In the genomic region with DNA sequence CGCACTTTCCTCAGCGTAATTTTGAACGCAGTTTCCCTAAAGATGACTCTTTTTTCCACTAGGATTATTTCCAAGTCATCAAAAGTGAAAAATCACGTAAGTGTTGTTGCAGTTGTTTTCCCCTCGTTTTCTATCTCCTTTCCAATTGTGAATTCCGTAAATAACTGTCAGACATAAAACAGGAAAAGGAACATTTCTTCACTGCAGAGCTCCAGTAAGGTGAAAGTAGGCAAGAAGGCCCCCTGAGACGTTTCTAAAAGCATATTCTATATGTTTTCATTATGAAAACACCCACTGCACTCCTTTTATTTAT, we compare ENCODE assay signal across 8 cellular contexts. TPM values are rescaled to one million over a fixed set of nuclear protein-coding genes. Genes with fewer than 3 reads are reported as not detected.
DNase-seq lines count a peak whose midpoint lies in the region; ATAC-seq and TF ChIP-seq lines count a peak whose summit lies in the region.

No MANE protein-coding gene starts in this region.

- H3K36me3 ChIP-seq in heart right ventricle: no peaks in the 10 kb centered on the region
- H3K36me3 ChIP-seq in mammary epithelial cell (ENCODE audit: insufficient read depth, low read length): no peaks in the 10 kb centered on the region
- no peaks in the 10 kb centered on the region for H3K36me3 ChIP-seq in mesendoderm (ENCODE audit: control insufficient read depth, insufficient read depth, low read length)
- no peaks in the 10 kb centered on the region for H3K36me3 ChIP-seq in urinary bladder (ENCODE audit: insufficient read depth)

- H4K20me1 ChIP-seq in mammary epithelial cell (ENCODE audit: insufficient read depth, low read length): no peaks in the 10 kb centered on the region

- H3K4me1 ChIP-seq in heart right ventricle (peaks cover 0 to 54% (median 31%) of the 10 kb centered on the region in 9 donors), mammary epithelial cell (ENCODE audit: insufficient read depth, low read length) (peaks cover 25% of the 10 kb centered on the region), mesendoderm (ENCODE audit: control insufficient read depth, low read depth, low read length) (no peaks in the 10 kb centered on the region), urinary bladder (ENCODE audit: insufficient read depth) (no peaks in the 10 kb centered on the region)

- H3K18ac ChIP-seq in mesendoderm (ENCODE audit: low read length): peak overlapping the region; percentile 60

- H3K9me3 ChIP-seq in heart right ventricle: no peaks in the 10 kb centered on the region
- no peaks in the 10 kb centered on the region for H3K9me3 ChIP-seq in mammary epithelial cell (replicated peaks; ENCODE audit: insufficient read depth, low read length)

- H3K79me1 ChIP-seq in mesendoderm (ENCODE audit: low read length): no peaks in the 10 kb centered on the region

- intact Hi-C loops in heart right ventricle (cut with DNase I) (loop anchor here in 6 of 10 donors (2.0 to 5.0 kb wide), 4 partner anchors 18 to 100 kb away; a partner anchor contains a TSS), cardiac septum (cut with DNase I) (loop anchor here (2.0 to 5.0 kb wide), 3 partner anchors 18 to 80 kb away; a partner anchor contains a TSS), mammary epithelial cell (cut with micrococcal nuclease) (no loop called here)

- H4K8ac ChIP-seq in mesendoderm (ENCODE audit: low read depth, low read length): no peak overlapping the region

- CTCF ChIA-PET in mammary epithelial cell (lab: Charles Lee; ENCODE audit: low non-redundant PET): no interaction called here

- no peak overlapping the region for H2BK120ac ChIP-seq in mesendoderm (ENCODE audit: low read depth, low read length)

- peak overlapping the region; percentile 55 to 76 (median 66) for H3K4me3 ChIP-seq in heart right ventricle
- H3K4me3 ChIP-seq in mammary epithelial cell (replicated peaks in 1 of 3; ENCODE audit: insufficient read depth in 1 of 3, low read depth in 2 of 3, low read length in 3 of 3): peak overlapping the region; percentile 67 to 83 (median 67)
- H3K4me3 ChIP-seq in mesendoderm (ENCODE audit: low read length): peak overlapping the region; percentile 59
- H3K4me3 ChIP-seq in urinary bladder (ENCODE audit: low read depth, low read length): peak overlapping the region; percentile 87

- H3K56ac ChIP-seq in mesendoderm (ENCODE audit: low read length): peak overlapping the region; percentile 86

- dilution Hi-C loops in mammary epithelial cell (cut with HindIII; ENCODE audit: low sequenced_read_pairs): no loop called here

- peak overlapping the region; percentile 89 for H2AFZ ChIP-seq in mammary epithelial cell (ENCODE audit: low read depth, low read length)

- no peak overlapping the region for H2BK5ac ChIP-seq in mesendoderm (ENCODE audit: low read length)

- no peak overlapping the region for H4K5ac ChIP-seq in mesendoderm (ENCODE audit: low read length)

- no peak overlapping the region for H3K4ac ChIP-seq in mesendoderm (ENCODE audit: low read depth, low read length)

- BruUV-seq in mammary epithelial cell (replicated peaks; lab: Mats Ljungman, UMichigan): TSS peak; percentile 42

- H3K9ac ChIP-seq in mammary epithelial cell (ENCODE audit: insufficient read depth, low read length) (peak overlapping the region; percentile 90), mesendoderm (ENCODE audit: low read length) (peak overlapping the region; percentile 74)

- H3K27ac ChIP-seq in heart right ventricle: peak overlapping the region; percentile 94 to 98 (median 96)
- peak overlapping the region; percentile 94 for H3K27ac ChIP-seq in mammary epithelial cell (ENCODE audit: insufficient read depth, low read depth, low read length)
- H3K27ac ChIP-seq in mesendoderm (ENCODE audit: low read depth, low read length): no peak overlapping the region
- H3K27ac ChIP-seq in urinary bladder (ENCODE audit: low read depth): peak overlapping the region; percentile 97

- H2BK15ac ChIP-seq in mesendoderm (replicated peaks; ENCODE audit: low read depth): no peak overlapping the region

- peak overlapping the region; percentile 100 for H3K4me2 ChIP-seq in mammary epithelial cell (ENCODE audit: insufficient read depth, low read depth, low read length)
- peak overlapping the region; percentile 55 for H3K4me2 ChIP-seq in mesendoderm (ENCODE audit: low read length)

- TF ChIP-seq CTCF in heart right ventricle (IDR thresholded peaks at IDR 0.05) (no peak), mammary epithelial cell (conservative IDR thresholded peaks at IDR 0.05 in 1 of 2, IDR thresholded peaks at IDR 0.05 in 1 of 2; ENCODE audit: extremely low read depth in 1 of 2, insufficient read depth in 1 of 2, low read depth in 1 of 2, low read length in 2 of 2) (no peak)

- peak in 3 of 8 donors; percentile 5 to 26 (median 18) for ATAC-seq in heart right ventricle

- in situ Hi-C loops in mammary epithelial cell (cut with MboI; ENCODE audit: low sequenced_read_pairs in 2 of 2) (no loop called here), G401 (cut with HindIII; ENCODE audit: low sequenced_read_pairs) (no loop called here)

- no peak overlapping the region for H3K23ac ChIP-seq in mesendoderm (ENCODE audit: low read length)

- H3K79me2 ChIP-seq in mammary epithelial cell (ENCODE audit: insufficient read depth, low read length) (peaks cover 89% of the 10 kb centered on the region), mesendoderm (ENCODE audit: control insufficient read depth, insufficient read depth, low read length) (no peaks in the 10 kb centered on the region)

- H3K27me3 ChIP-seq in heart right ventricle (no peaks in the 10 kb centered on the region), mammary epithelial cell (ENCODE audit: insufficient read depth, low read length) (no peaks in the 10 kb centered on the region), mesendoderm (ENCODE audit: insufficient read depth, low read length, poor library complexity) (no peaks in the 10 kb centered on the region)

- DNase-seq in heart right ventricle: no peak
- DNase-seq in cardiac septum (ENCODE audit: low spot score): no peak
- DNase-seq in mammary epithelial cell: no peak
- no peak for DNase-seq in mesendoderm
- no peak for DNase-seq in COLO668 (lab: John Stamatoyannopoulos, UW; ENCODE audit: unreplicated experiment)
- DNase-seq in G401 (ENCODE audit: low spot score): no peak
- DNase-seq in foreskin melanocyte: no peak

- WGBS in heart right ventricle, 2 donors: 0 to 1% methylated on average over 7 of the region's 7 CpGs
- 7% methylated on average over 7 of the region's 7 CpGs for WGBS in mammary epithelial cell (ENCODE audit: low coverage, missing lambda C conversion rate)
- no CpG with 5 or more reads among the region's 7 CpGs for WGBS in mesendoderm (ENCODE audit: extremely low coverage, insufficient coverage, low lambda C conversion rate)
- WGBS in urinary bladder: 4% methylated on average over 7 of the region's 7 CpGs

- H2AK5ac ChIP-seq in mesendoderm (ENCODE audit: low read length): no peak overlapping the region

RNA-seq across cellular contexts. Expression of a gene that starts 17.7 kb away (rescaled TPM):
- total RNA-seq in heart right ventricle (10 to 100 TPM; 10.3 to 31.6 (median 21.7) TPM), cardiac septum (25.7 TPM), mammary epithelial cell (10 to 100 TPM; 14.5 to 26.3 TPM), urinary bladder (17.0 TPM)
- polyA plus RNA-seq in heart right ventricle (1 to 10 TPM; 2.1 to 2.9 TPM), mammary epithelial cell (7.4 TPM), urinary bladder (7.6 TPM)
- polyA minus RNA-seq in mammary epithelial cell: 32.3 TPM
- polyA plus RNA-seq in mesendoderm (2013, experiment 1 of 2): 2.2 TPM
- polyA plus RNA-seq in mesendoderm (2013, experiment 2 of 2): 2.3 TPM
- total RNA-seq in G401 (2014; rRNA removed; shearing (Covaris generic)): 0.80 and 1.8 TPM in 2 replicates
